ENCODE assay signal across 22 cellular contexts in the genomic region with DNA sequence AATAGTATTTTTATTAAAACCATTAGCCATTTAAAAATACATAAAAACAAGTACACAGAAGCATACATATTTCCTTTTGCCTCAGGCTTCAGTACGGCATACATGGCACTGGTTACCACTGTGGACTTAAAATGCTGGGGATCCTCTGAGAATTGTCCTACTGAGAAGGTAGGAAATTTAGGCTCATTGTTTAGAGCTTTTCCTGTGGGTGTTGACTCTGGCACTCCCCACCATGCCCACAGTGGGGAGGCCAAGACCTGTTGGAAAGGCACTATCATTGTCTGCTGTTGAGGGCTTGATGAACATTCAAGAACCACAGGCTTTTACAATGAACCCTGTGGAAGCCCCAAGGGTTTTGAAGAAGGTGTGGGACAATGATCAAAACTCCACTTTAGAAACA.
"Had no signal": no experiment of that assay in that cellular context is flagged by ENCODE, and none has a peak within 500 bp of the region (broad histone marks: within the 10 kb centered on the region; RNA-seq: fewer than 3 reads in every experiment).

No MANE protein-coding gene starts in this region.

- H3K4me3 ChIP-seq: adrenal gland, ascending aorta, hepatocyte, mucosa of descending colon, pancreas, psoas muscle, right lobe of liver, skin epidermis, tibial nerve had no signal

- H3K27me3 ChIP-seq: adrenal gland, ascending aorta, brain microvascular endothelial cell, hepatocyte, pancreas, right lobe of liver, tibial nerve had no signal

- H3K9me3 ChIP-seq: adrenal gland, ascending aorta, mucosa of descending colon, pancreas, psoas muscle, right lobe of liver, tibial nerve had no signal

- ATAC-seq: activated T-cell treated with anti-CD3 and anti-CD28 coated beads, Interleukin-2, amount 50 U/mL, for 4 hours; mucosa of descending colon; pancreas; psoas muscle; right lobe of liver; stimulated activated effector memory CD8-positive, alpha-beta T cell treated with anti-CD3 and anti-CD28 coated beads, Interleukin-12 subunit alpha, Interleukin-12 subunit beta, amount 100 ng/mL, for 72 hours; stimulated activated naive CD8-positive, alpha-beta T cell treated with anti-CD3 and anti-CD28 coated beads, Interleukin-15, amount 100 ng/mL, for 72 hours; WTC11 had no signal

- DNase-seq: activated CD4-positive, alpha-beta T cell treated with anti-CD3 and anti-CD28 coated beads, Interleukin-2, amount 50 U/mL, for 48 hours; activated CD8-positive, alpha-beta memory T cell treated with anti-CD3 and anti-CD28 coated beads, Interleukin-2, amount 50 U/mL, for 48 hours; activated naive CD4-positive, alpha-beta T cell; activated T-cell treated with anti-CD3 and anti-CD28 coated beads, Interleukin-2, amount 50 U/mL, for 4 hours; adrenal gland; brain microvascular endothelial cell; central memory CD4-positive, alpha-beta T cell; mesenchymal stem cell; mucosa of descending colon; nephron progenitor cell; pancreas; psoas muscle; right lobe of liver; stimulated activated CD4-positive, alpha-beta T cell treated with anti-CD3 and anti-CD28 coated beads, Interleukin-2, amount 100 ng/mL, for 24 hours; stimulated activated naive CD8-positive, alpha-beta T cell treated with anti-CD3 and anti-CD28 coated beads, Interleukin-15, amount 100 ng/mL, for 72 hours; T1000 had no signal

- H3K4me1 ChIP-seq: adrenal gland, ascending aorta, pancreas, psoas muscle, right lobe of liver, tibial nerve had no signal

- H3K27ac ChIP-seq: adrenal gland, ascending aorta, brain microvascular endothelial cell, hepatocyte, pancreas, psoas muscle, right lobe of liver, skin epidermis, tibial nerve had no signal
